In the genomic region with DNA sequence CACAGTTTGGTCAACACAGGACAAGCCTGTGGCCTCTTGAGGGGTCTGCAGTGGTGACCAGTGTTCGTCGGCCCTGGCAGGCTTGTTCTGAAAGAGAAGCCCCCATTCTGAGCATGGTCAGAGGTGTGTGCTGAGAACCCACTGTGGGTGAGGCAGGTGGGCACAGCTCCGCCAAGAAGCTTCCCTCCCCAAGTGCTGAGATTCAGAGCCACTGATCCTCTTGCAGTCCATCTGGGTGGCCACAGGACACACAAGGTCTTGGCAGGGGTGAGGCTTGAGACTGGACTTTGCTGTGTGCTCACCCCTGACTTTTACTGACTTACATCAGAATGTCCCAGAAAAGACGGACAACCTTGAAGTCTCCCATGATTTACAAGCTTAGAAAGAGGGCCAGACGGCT, we compare ENCODE assay signal across 1 cellular context.
TF ChIP-seq lines count a peak whose summit lies in the region.

No MANE protein-coding gene starts in this region.

TF ChIP-seq in GM23338, 12 proteins besides CTCF, POLR2A, EP300 and RAD21:
- TF ChIP-seq, protein P1, sequence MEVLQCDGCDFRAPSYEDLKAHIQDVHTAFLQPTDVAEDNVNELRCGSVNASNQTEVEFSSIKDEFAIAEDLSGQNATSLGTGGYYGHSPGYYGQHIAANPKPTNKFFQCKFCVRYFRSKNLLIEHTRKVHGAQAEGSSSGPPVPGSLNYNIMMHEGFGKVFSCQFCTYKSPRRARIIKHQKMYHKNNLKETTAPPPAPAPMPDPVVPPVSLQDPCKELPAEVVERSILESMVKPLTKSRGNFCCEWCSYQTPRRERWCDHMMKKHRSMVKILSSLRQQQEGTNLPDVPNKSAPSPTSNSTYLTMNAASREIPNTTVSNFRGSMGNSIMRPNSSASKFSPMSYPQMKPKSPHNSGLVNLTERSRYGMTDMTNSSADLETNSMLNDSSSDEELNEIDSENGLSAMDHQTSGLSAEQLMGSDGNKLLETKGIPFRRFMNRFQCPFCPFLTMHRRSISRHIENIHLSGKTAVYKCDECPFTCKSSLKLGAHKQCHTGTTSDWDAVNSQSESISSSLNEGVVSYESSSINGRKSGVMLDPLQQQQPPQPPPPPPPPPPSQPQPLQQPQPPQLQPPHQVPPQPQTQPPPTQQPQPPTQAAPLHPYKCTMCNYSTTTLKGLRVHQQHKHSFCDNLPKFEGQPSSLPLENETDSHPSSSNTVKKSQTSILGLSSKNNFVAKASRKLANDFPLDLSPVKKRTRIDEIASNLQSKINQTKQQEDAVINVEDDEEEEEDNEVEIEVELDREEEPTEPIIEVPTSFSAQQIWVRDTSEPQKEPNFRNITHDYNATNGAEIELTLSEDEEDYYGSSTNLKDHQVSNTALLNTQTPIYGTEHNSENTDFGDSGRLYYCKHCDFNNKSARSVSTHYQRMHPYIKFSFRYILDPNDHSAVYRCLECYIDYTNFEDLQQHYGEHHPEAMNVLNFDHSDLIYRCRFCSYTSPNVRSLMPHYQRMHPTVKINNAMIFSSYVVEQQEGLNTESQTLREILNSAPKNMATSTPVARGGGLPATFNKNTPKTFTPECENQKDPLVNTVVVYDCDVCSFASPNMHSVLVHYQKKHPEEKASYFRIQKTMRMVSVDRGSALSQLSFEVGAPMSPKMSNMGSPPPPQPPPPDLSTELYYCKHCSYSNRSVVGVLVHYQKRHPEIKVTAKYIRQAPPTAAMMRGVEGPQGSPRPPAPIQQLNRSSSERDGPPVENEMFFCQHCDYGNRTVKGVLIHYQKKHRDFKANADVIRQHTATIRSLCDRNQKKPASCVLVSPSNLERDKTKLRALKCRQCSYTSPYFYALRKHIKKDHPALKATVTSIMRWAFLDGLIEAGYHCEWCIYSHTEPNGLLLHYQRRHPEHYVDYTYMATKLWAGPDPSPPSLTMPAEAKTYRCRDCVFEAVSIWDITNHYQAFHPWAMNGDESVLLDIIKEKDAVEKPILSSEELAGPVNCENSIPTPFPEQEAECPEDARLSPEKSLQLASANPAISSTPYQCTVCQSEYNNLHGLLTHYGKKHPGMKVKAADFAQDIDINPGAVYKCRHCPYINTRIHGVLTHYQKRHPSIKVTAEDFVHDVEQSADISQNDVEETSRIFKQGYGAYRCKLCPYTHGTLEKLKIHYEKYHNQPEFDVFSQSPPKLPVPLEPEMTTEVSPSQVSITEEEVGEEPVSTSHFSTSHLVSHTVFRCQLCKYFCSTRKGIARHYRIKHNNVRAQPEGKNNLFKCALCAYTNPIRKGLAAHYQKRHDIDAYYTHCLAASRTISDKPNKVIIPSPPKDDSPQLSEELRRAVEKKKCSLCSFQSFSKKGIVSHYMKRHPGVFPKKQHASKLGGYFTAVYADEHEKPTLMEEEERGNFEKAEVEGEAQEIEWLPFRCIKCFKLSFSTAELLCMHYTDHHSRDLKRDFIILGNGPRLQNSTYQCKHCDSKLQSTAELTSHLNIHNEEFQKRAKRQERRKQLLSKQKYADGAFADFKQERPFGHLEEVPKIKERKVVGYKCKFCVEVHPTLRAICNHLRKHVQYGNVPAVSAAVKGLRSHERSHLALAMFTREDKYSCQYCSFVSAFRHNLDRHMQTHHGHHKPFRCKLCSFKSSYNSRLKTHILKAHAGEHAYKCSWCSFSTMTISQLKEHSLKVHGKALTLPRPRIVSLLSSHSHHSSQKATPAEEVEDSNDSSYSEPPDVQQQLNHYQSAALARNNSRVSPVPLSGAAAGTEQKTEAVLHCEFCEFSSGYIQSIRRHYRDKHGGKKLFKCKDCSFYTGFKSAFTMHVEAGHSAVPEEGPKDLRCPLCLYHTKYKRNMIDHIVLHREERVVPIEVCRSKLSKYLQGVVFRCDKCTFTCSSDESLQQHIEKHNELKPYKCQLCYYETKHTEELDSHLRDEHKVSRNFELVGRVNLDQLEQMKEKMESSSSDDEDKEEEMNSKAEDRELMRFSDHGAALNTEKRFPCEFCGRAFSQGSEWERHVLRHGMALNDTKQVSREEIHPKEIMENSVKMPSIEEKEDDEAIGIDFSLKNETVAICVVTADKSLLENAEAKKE (CRISPR knock-in tag; IDR thresholded peaks at IDR 0.05), result no peak
- no peak for TF ChIP-seq ZNF331 (CRISPR knock-in tag; IDR thresholded peaks at IDR 0.05; ENCODE audit: low read depth)
- no peak for TF ChIP-seq ZNF114 (CRISPR knock-in tag; IDR thresholded peaks at IDR 0.05)
- TF ChIP-seq NANOG (IDR thresholded peaks at IDR 0.05; ENCODE audit: borderline replicate concordance), result no peak
- no peak for TF ChIP-seq STAT1 (IDR thresholded peaks at IDR 0.05; ENCODE audit: unreplicated experiment)
- no peak for TF ChIP-seq EZH2phosphoT487 (IDR thresholded peaks at IDR 0.05; ENCODE audit: unreplicated experiment)
- no peak for TF ChIP-seq CREB1 (CRISPR knock-in tag; IDR thresholded peaks at IDR 0.05; ENCODE audit: low read depth)
- no peak for TF ChIP-seq POLR2AphosphoS5 (IDR thresholded peaks at IDR 0.05; ENCODE audit: low read depth)
- TF ChIP-seq REST (IDR thresholded peaks at IDR 0.05; ENCODE audit: unreplicated experiment), result no peak
- TF ChIP-seq JUNB (IDR thresholded peaks at IDR 0.05; ENCODE audit: unreplicated experiment), result no peak
- TF ChIP-seq EZH2 (IDR thresholded peaks at IDR 0.05; ENCODE audit: low read depth, unreplicated experiment), result no peak
- TF ChIP-seq, protein P2, sequence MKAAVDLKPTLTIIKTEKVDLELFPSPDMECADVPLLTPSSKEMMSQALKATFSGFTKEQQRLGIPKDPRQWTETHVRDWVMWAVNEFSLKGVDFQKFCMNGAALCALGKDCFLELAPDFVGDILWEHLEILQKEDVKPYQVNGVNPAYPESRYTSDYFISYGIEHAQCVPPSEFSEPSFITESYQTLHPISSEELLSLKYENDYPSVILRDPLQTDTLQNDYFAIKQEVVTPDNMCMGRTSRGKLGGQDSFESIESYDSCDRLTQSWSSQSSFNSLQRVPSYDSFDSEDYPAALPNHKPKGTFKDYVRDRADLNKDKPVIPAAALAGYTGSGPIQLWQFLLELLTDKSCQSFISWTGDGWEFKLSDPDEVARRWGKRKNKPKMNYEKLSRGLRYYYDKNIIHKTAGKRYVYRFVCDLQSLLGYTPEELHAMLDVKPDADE (IDR thresholded peaks at IDR 0.05), result no peak
